1 cellular context compared by ENCODE assay signal in genomic region chr16:30032083-30032819, GRCh38.
TF ChIP-seq lines count a peak whose summit lies in the region.

No MANE protein-coding gene starts in this region.

TF ChIP-seq in A549, 52 proteins besides CTCF, POLR2A, EP300 and RAD21:
- no peak for TF ChIP-seq REST (IDR thresholded peaks at IDR 0.05)
- peak; percentile 72 for TF ChIP-seq SMC3 (IDR thresholded peaks at IDR 0.05)
- no peak for TF ChIP-seq GATA3 (IDR thresholded peaks at IDR 0.05; ENCODE audit: borderline replicate concordance)
